Comparison of ENCODE assay signal across 12 cellular contexts in the genomic region with DNA sequence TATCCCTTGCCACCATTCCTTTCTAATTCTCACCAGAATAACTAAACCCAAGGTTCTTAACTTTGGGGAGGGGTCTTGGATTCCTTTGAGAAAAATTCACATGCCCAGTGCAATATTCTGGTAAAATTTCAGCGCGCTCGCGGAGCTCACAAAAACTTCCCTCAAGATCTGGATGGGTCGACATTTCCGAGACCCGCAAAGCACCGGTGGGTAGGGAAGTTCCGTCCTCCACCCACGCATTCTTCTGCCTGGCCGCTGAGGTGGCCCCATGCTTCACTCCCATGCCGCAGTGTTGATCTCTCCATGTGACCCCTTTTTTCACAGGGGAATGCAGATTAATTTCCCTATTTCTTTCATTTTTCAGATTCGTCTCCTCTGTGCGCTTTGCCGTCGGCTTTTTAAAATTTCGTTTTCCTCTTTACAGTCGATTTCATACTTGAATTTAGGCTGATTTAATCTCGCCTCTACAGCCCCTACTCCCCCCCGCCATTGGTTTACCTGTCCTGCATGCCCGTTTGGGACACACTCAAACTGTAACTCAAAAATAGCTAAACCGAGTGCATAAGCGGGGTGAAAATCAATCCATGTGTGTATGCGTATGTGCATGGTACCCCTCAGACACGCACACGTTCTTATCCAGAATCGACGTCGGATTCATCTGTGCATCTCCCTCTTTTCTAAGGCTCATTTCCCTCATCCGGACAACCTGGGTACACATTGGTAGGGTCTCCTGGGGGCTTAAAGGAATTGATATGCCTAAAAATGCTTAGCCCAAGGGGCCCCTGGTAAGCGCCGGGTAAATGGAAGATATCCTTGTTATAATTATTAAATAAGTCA. TPM values are rescaled to one million over a fixed set of nuclear protein-coding genes. Genes with fewer than 3 reads are reported as not detected.
A peak's percentile ranks its signal among the peaks of the same experiment; 100 is the strongest.
DNase-seq lines count a peak whose midpoint lies in the region; ATAC-seq lines count a peak whose summit lies in the region.
"Had no signal": no experiment of that assay in that cellular context is flagged by ENCODE, and none has a peak within 500 bp of the region (broad histone marks: within the 10 kb centered on the region; RNA-seq: fewer than 3 reads in every experiment).

No MANE protein-coding gene starts in this region.

- CTCF ChIA-PET in activated CD4-positive, alpha-beta memory T cell treated with anti-CD3 and anti-CD28 coated beads for 36 hours (lab: Charles Lee), result interaction anchor here (1.1 to 18.4 kb wide), 3 partner anchors 8 to 38 kb away, joined by 4 to 672 read pairs (median 99); a partner anchor contains a TSS
- CTCF ChIA-PET in activated CD4-positive, alpha-beta memory T cell treated with anti-CD3 and anti-CD28 coated beads, Interleukin-2, amount 10 ng/mL, durations not matched to agents 7 days and 5 days (lab: Charles Lee), result interaction anchor here (14.7 kb wide), 1 partner anchor 36 kb away, joined by 411 read pairs; a partner anchor contains a TSS

- H3K27me3 Mint-ChIP-seq in activated CD4-positive, alpha-beta memory T cell treated with anti-CD3 and anti-CD28 coated beads for 36 hours, result peaks cover 59% of the 10 kb centered on the region
- H3K27me3 Mint-ChIP-seq in activated CD4-positive, alpha-beta memory T cell treated with anti-CD3 and anti-CD28 coated beads, Interleukin-2, amount 10 ng/mL, durations not matched to agents 7 days and 5 days, result peaks cover 84% of the 10 kb centered on the region
- H3K27me3 Mint-ChIP-seq in activated T-helper 1 cell treated with anti-CD3 and anti-CD28 coated beads, Interleukin-12 subunit alpha, Interleukin-12 subunit beta, Interleukin-2, Interleukin-4 antibody, amounts not matched to agents 30 ng/mL and 10 ng/mL and 1 ng/mL, durations not matched to agents 14 hours and 24 hours and 36 hours (ENCODE audit: insufficient read depth), result peaks cover 84% of the 10 kb centered on the region

- intact Hi-C loops in activated CD4-positive, alpha-beta memory T cell treated with anti-CD3 and anti-CD28 coated beads for 36 hours (cut with micrococcal nuclease), result no loop called here
- intact Hi-C loops in activated T-helper 1 cell treated with anti-CD3 and anti-CD28 coated beads, Interleukin-12 subunit alpha, Interleukin-12 subunit beta, Interleukin-2, Interleukin-4 antibody, amounts not matched to agents 30 ng/mL and 10 ng/mL and 1 ng/mL, durations not matched to agents 14 hours and 24 hours and 36 hours (cut with micrococcal nuclease), result no loop called here
- intact Hi-C loops in posterior vena cava (cut with DNase I), result no loop called here

- no peaks in the 10 kb centered on the region for H3K9me3 Mint-ChIP-seq in activated CD4-positive, alpha-beta memory T cell treated with anti-CD3 and anti-CD28 coated beads for 36 hours
- no peaks in the 10 kb centered on the region for H3K9me3 Mint-ChIP-seq in activated CD4-positive, alpha-beta memory T cell treated with anti-CD3 and anti-CD28 coated beads, Interleukin-2, amount 10 ng/mL, durations not matched to agents 7 days and 5 days
- no peaks in the 10 kb centered on the region for H3K9me3 Mint-ChIP-seq in activated T-helper 1 cell treated with anti-CD3 and anti-CD28 coated beads, Interleukin-12 subunit alpha, Interleukin-12 subunit beta, Interleukin-2, Interleukin-4 antibody, amounts not matched to agents 30 ng/mL and 10 ng/mL and 1 ng/mL, durations not matched to agents 14 hours and 24 hours and 36 hours
- no peaks in the 10 kb centered on the region for H3K9me3 Mint-ChIP-seq in stimulated activated effector memory CD8-positive, alpha-beta T cell treated with anti-CD3 and anti-CD28 coated beads, Interleukin-12 subunit alpha, Interleukin-12 subunit beta, amount 100 ng/mL, for 72 hours

- H3K4me3 Mint-ChIP-seq in activated CD4-positive, alpha-beta memory T cell treated with anti-CD3 and anti-CD28 coated beads for 36 hours, result no peak overlapping the region
- H3K4me3 Mint-ChIP-seq in activated CD4-positive, alpha-beta memory T cell treated with anti-CD3 and anti-CD28 coated beads, Interleukin-2, amount 10 ng/mL, durations not matched to agents 7 days and 5 days, result no peak overlapping the region
- H3K4me3 Mint-ChIP-seq in activated T-helper 1 cell treated with anti-CD3 and anti-CD28 coated beads, Interleukin-12 subunit alpha, Interleukin-12 subunit beta, Interleukin-2, Interleukin-4 antibody, amounts not matched to agents 30 ng/mL and 10 ng/mL and 1 ng/mL, durations not matched to agents 14 hours and 24 hours and 36 hours, result peak overlapping the region; percentile 55
- H3K4me3 Mint-ChIP-seq in stimulated activated effector memory CD8-positive, alpha-beta T cell treated with anti-CD3 and anti-CD28 coated beads, Interleukin-12 subunit alpha, Interleukin-12 subunit beta, amount 100 ng/mL, for 72 hours, result peak overlapping the region; percentile 67

- H3K4me3 ChIP-seq in iPS-18c (ENCODE audit: insufficient read depth, low read depth, low read length), result peak overlapping the region; percentile 71

- H3K27ac Mint-ChIP-seq in activated CD4-positive, alpha-beta memory T cell treated with anti-CD3 and anti-CD28 coated beads for 36 hours, result peak overlapping the region; percentile 16
- no peak overlapping the region for H3K27ac Mint-ChIP-seq in activated CD4-positive, alpha-beta memory T cell treated with anti-CD3 and anti-CD28 coated beads, Interleukin-2, amount 10 ng/mL, durations not matched to agents 7 days and 5 days
- H3K27ac Mint-ChIP-seq in activated T-helper 1 cell treated with anti-CD3 and anti-CD28 coated beads, Interleukin-12 subunit alpha, Interleukin-12 subunit beta, Interleukin-2, Interleukin-4 antibody, amounts not matched to agents 30 ng/mL and 10 ng/mL and 1 ng/mL, durations not matched to agents 14 hours and 24 hours and 36 hours, result no peak overlapping the region
- no peak overlapping the region for H3K27ac Mint-ChIP-seq in stimulated activated effector memory CD8-positive, alpha-beta T cell treated with anti-CD3 and anti-CD28 coated beads, Interleukin-12 subunit alpha, Interleukin-12 subunit beta, amount 100 ng/mL, for 72 hours

- DNase-seq in activated CD4-positive, alpha-beta memory T cell treated with anti-CD3 and anti-CD28 coated beads for 36 hours, result no peak
- DNase-seq in activated CD4-positive, alpha-beta memory T cell treated with anti-CD3 and anti-CD28 coated beads, Interleukin-2, amount 10 ng/mL, durations not matched to agents 7 days and 5 days, result no peak
- DNase-seq in activated T-helper 1 cell treated with anti-CD3 and anti-CD28 coated beads, Interleukin-12 subunit alpha, Interleukin-12 subunit beta, Interleukin-2, Interleukin-4 antibody, amounts not matched to agents 30 ng/mL and 10 ng/mL and 1 ng/mL, durations not matched to agents 14 hours and 24 hours and 36 hours (ENCODE audit: low spot score), result no peak
- DNase-seq in stimulated activated effector memory CD8-positive, alpha-beta T cell treated with anti-CD3 and anti-CD28 coated beads, Interleukin-12 subunit alpha, Interleukin-12 subunit beta, amount 100 ng/mL, for 72 hours (ENCODE audit: low spot score in 2 of 2), result no peak
- DNase-seq in NCI-H1092 (lab: John Stamatoyannopoulos, UW), result no peak
- no peak for DNase-seq in GDM1 (lab: John Stamatoyannopoulos, UW)
- no peak for DNase-seq in posterior vena cava (ENCODE audit: low spot score)
- DNase-seq: activated CD4-positive, alpha-beta T cell treated with anti-CD3 and anti-CD28 coated beads, Interleukin-2, amount 50 U/mL, for 1 hour; DMS79 treated with DMSO at 0.1 percent for 48 hours; NCI-H1930 had no signal

- POLR2A ChIA-PET in activated CD4-positive, alpha-beta memory T cell treated with anti-CD3 and anti-CD28 coated beads for 36 hours (lab: Charles Lee), result no interaction called here
- POLR2A ChIA-PET in activated CD4-positive, alpha-beta memory T cell treated with anti-CD3 and anti-CD28 coated beads, Interleukin-2, amount 10 ng/mL, durations not matched to agents 7 days and 5 days (lab: Charles Lee), result interaction anchor here (0.9 to 1.5 kb wide), 2 partner anchors 38 to 43 kb away, joined by 3 to 5 read pairs; no protein-coding TSS in a partner anchor

- no peak for ATAC-seq in stimulated activated effector memory CD8-positive, alpha-beta T cell treated with anti-CD3 and anti-CD28 coated beads, Interleukin-12 subunit alpha, Interleukin-12 subunit beta, amount 100 ng/mL, for 72 hours

- H3K36me3 Mint-ChIP-seq in activated CD4-positive, alpha-beta memory T cell treated with anti-CD3 and anti-CD28 coated beads for 36 hours, result no peaks in the 10 kb centered on the region
- no peaks in the 10 kb centered on the region for H3K36me3 Mint-ChIP-seq in activated CD4-positive, alpha-beta memory T cell treated with anti-CD3 and anti-CD28 coated beads, Interleukin-2, amount 10 ng/mL, durations not matched to agents 7 days and 5 days (ENCODE audit: low read depth)
- H3K36me3 Mint-ChIP-seq in activated T-helper 1 cell treated with anti-CD3 and anti-CD28 coated beads, Interleukin-12 subunit alpha, Interleukin-12 subunit beta, Interleukin-2, Interleukin-4 antibody, amounts not matched to agents 30 ng/mL and 10 ng/mL and 1 ng/mL, durations not matched to agents 14 hours and 24 hours and 36 hours (ENCODE audit: low read depth), result no peaks in the 10 kb centered on the region
- no peaks in the 10 kb centered on the region for H3K36me3 Mint-ChIP-seq in stimulated activated effector memory CD8-positive, alpha-beta T cell treated with anti-CD3 and anti-CD28 coated beads, Interleukin-12 subunit alpha, Interleukin-12 subunit beta, amount 100 ng/mL, for 72 hours

- H3K9me3 ChIP-seq in iPS-18c (ENCODE audit: control insufficient read depth, insufficient read depth, low read length), result no peaks in the 10 kb centered on the region
- H3K9me3 ChIP-seq: vagina had no signal

- H3K4me1 Mint-ChIP-seq in activated CD4-positive, alpha-beta memory T cell treated with anti-CD3 and anti-CD28 coated beads for 36 hours (ENCODE audit: low read depth), result peaks cover 17% of the 10 kb centered on the region
- H3K4me1 Mint-ChIP-seq in activated CD4-positive, alpha-beta memory T cell treated with anti-CD3 and anti-CD28 coated beads, Interleukin-2, amount 10 ng/mL, durations not matched to agents 7 days and 5 days, result peaks cover 15% of the 10 kb centered on the region
- peaks cover 29% of the 10 kb centered on the region for H3K4me1 Mint-ChIP-seq in activated T-helper 1 cell treated with anti-CD3 and anti-CD28 coated beads, Interleukin-12 subunit alpha, Interleukin-12 subunit beta, Interleukin-2, Interleukin-4 antibody, amounts not matched to agents 30 ng/mL and 10 ng/mL and 1 ng/mL, durations not matched to agents 14 hours and 24 hours and 36 hours (ENCODE audit: low read depth)
- H3K4me1 Mint-ChIP-seq in stimulated activated effector memory CD8-positive, alpha-beta T cell treated with anti-CD3 and anti-CD28 coated beads, Interleukin-12 subunit alpha, Interleukin-12 subunit beta, amount 100 ng/mL, for 72 hours, result peaks cover 19% of the 10 kb centered on the region

RNA-seq across cellular contexts. Expression of a gene that starts 1.4 kb away (rescaled TPM):
- total RNA-seq in activated CD4-positive, alpha-beta memory T cell treated with anti-CD3 and anti-CD28 coated beads for 36 hours, result under 1 TPM; 0.10 to 0.12 TPM
- under 1 TPM; 0.10 to 0.15 TPM for total RNA-seq in activated CD4-positive, alpha-beta memory T cell treated with anti-CD3 and anti-CD28 coated beads, Interleukin-2, amount 10 ng/mL, durations not matched to agents 7 days and 5 days
- 0.05 and 0.12 TPM in 2 replicates for total RNA-seq in activated T-helper 1 cell treated with anti-CD3 and anti-CD28 coated beads, Interleukin-12 subunit alpha, Interleukin-12 subunit beta, Interleukin-2, Interleukin-4 antibody, amounts not matched to agents 30 ng/mL and 10 ng/mL and 1 ng/mL, durations not matched to agents 14 hours and 24 hours and 36 hours
- under 1 TPM; 0.19 to 0.48 TPM for total RNA-seq in posterior vena cava

RNA-seq across cellular contexts. Expression of a gene that starts 11.3 kb away (rescaled TPM):
- total RNA-seq in activated CD4-positive, alpha-beta memory T cell treated with anti-CD3 and anti-CD28 coated beads for 36 hours, result 10 to 100 TPM; 20.6 to 21.0 TPM
- total RNA-seq in activated CD4-positive, alpha-beta memory T cell treated with anti-CD3 and anti-CD28 coated beads, Interleukin-2, amount 10 ng/mL, durations not matched to agents 7 days and 5 days, result 10 to 100 TPM; 29.1 to 29.8 TPM
- total RNA-seq in activated T-helper 1 cell treated with anti-CD3 and anti-CD28 coated beads, Interleukin-12 subunit alpha, Interleukin-12 subunit beta, Interleukin-2, Interleukin-4 antibody, amounts not matched to agents 30 ng/mL and 10 ng/mL and 1 ng/mL, durations not matched to agents 14 hours and 24 hours and 36 hours, result 24.5 and 26.3 TPM in 2 replicates
- 10 to 100 TPM; 13.3 to 17.8 TPM for total RNA-seq in posterior vena cava

RNA-seq across cellular contexts. Expression of a gene that starts 20.9 kb away (rescaled TPM):
- total RNA-seq in activated CD4-positive, alpha-beta memory T cell treated with anti-CD3 and anti-CD28 coated beads for 36 hours, result under 1 TPM; 0.29 to 0.59 TPM
- total RNA-seq in activated CD4-positive, alpha-beta memory T cell treated with anti-CD3 and anti-CD28 coated beads, Interleukin-2, amount 10 ng/mL, durations not matched to agents 7 days and 5 days, result under 1 TPM; 0.45 to 0.53 TPM
- 0.39 and 0.70 TPM in 2 replicates for total RNA-seq in activated T-helper 1 cell treated with anti-CD3 and anti-CD28 coated beads, Interleukin-12 subunit alpha, Interleukin-12 subunit beta, Interleukin-2, Interleukin-4 antibody, amounts not matched to agents 30 ng/mL and 10 ng/mL and 1 ng/mL, durations not matched to agents 14 hours and 24 hours and 36 hours
- total RNA-seq in posterior vena cava, result not detected
- total RNA-seq: vagina had no signal

RNA-seq across cellular contexts. Expression of a gene that starts 21.0 kb away (rescaled TPM):
- 10 to 100 TPM; 69.9 to 72.4 TPM for total RNA-seq in activated CD4-positive, alpha-beta memory T cell treated with anti-CD3 and anti-CD28 coated beads for 36 hours
- total RNA-seq in activated CD4-positive, alpha-beta memory T cell treated with anti-CD3 and anti-CD28 coated beads, Interleukin-2, amount 10 ng/mL, durations not matched to agents 7 days and 5 days, result 10 to 100 TPM; 91.5 to 95.7 TPM
- total RNA-seq in activated T-helper 1 cell treated with anti-CD3 and anti-CD28 coated beads, Interleukin-12 subunit alpha, Interleukin-12 subunit beta, Interleukin-2, Interleukin-4 antibody, amounts not matched to agents 30 ng/mL and 10 ng/mL and 1 ng/mL, durations not matched to agents 14 hours and 24 hours and 36 hours, result 53.6 and 56.9 TPM in 2 replicates
- total RNA-seq in posterior vena cava, result 10 to 100 TPM; 23.9 to 28.6 TPM

RNA-seq across cellular contexts. Expression of a gene that starts 30.7 kb away (rescaled TPM):
- 10 to 100 TPM; 14.7 to 15.6 TPM for total RNA-seq in activated CD4-positive, alpha-beta memory T cell treated with anti-CD3 and anti-CD28 coated beads for 36 hours
- 10 to 100 TPM; 33.2 to 36.1 TPM for total RNA-seq in activated CD4-positive, alpha-beta memory T cell treated with anti-CD3 and anti-CD28 coated beads, Interleukin-2, amount 10 ng/mL, durations not matched to agents 7 days and 5 days
- total RNA-seq in activated T-helper 1 cell treated with anti-CD3 and anti-CD28 coated beads, Interleukin-12 subunit alpha, Interleukin-12 subunit beta, Interleukin-2, Interleukin-4 antibody, amounts not matched to agents 30 ng/mL and 10 ng/mL and 1 ng/mL, durations not matched to agents 14 hours and 24 hours and 36 hours, result 18.6 and 21.6 TPM in 2 replicates
- 1 to 10 TPM; 6.4 to 9.8 TPM for total RNA-seq in posterior vena cava

Comparison
In these comparisons a context has a peak if more than half of its experiments do, and no peak if none do; other contexts are left out.
1. H3K4me3 Mint-ChIP-seq: peak in activated T-helper 1 cell treated with anti-CD3 and anti-CD28 coated beads, Interleukin-12 subunit alpha, Interleukin-12 subunit beta, Interleukin-2, Interleukin-4 antibody, amounts not matched to agents 30 ng/mL and 10 ng/mL and 1 ng/mL, durations not matched to agents 14 hours and 24 hours and 36 hours (single experiment) and stimulated activated effector memory CD8-positive, alpha-beta T cell treated with anti-CD3 and anti-CD28 coated beads, Interleukin-12 subunit alpha, Interleukin-12 subunit beta, amount 100 ng/mL, for 72 hours (single experiment); none in activated CD4-positive, alpha-beta memory T cell treated with anti-CD3 and anti-CD28 coated beads for 36 hours (single experiment) and activated CD4-positive, alpha-beta memory T cell treated with anti-CD3 and anti-CD28 coated beads, Interleukin-2, amount 10 ng/mL, durations not matched to agents 7 days and 5 days (single experiment).